Comparison of ENCODE assay signal across 12 cellular contexts in genomic region chr22:17117400-17117799, GRCh38. TPM values are rescaled to one million over a fixed set of nuclear protein-coding genes. Genes with fewer than 3 reads are reported as not detected.
DNase-seq lines count a peak whose midpoint lies in the region; ATAC-seq, FAIRE-seq and TF ChIP-seq lines count a peak whose summit lies in the region.
"Had no signal": no experiment of that assay in that cellular context is flagged by ENCODE, and none has a peak within 500 bp of the region (broad histone marks: within the 10 kb centered on the region; RNA-seq: fewer than 3 reads in every experiment).

No MANE protein-coding gene starts in this region.

- H3K23ac ChIP-seq in H1 (ENCODE audit: insufficient read length), result no peak overlapping the region

- H3K27ac Mint-ChIP-seq in activated naive CD4-positive, alpha-beta T cell treated with anti-CD3 and anti-CD28 coated beads for 36 hours, result peak overlapping the region; percentile 83
- peak overlapping the region; percentile 93 for H3K27ac Mint-ChIP-seq in T-helper 17 cell
- H3K27ac Mint-ChIP-seq in stimulated activated naive B cell treated with anti-CD40 and anti-IgM and Interleukin-4, amounts not matched to agents 10 μg/mL and 1 μg/mL and 100 μg/mL, for 72 hours, result peak overlapping the region; percentile 38
- H3K27ac Mint-ChIP-seq: memory B cell had no signal

- intact Hi-C loops in activated naive CD4-positive, alpha-beta T cell treated with anti-CD3 and anti-CD28 coated beads for 36 hours (cut with micrococcal nuclease), result loop anchor here (1.0 to 5.0 kb wide), 3 partner anchors 19 to 100 kb away; partner anchors contain the start of gene ADA2
- intact Hi-C loops in stomach (cut with DNase I; ENCODE audit: low total_unique reads), result no loop called here

- H2BK20ac ChIP-seq in H1 (ENCODE audit: low read length), result no peak overlapping the region

- no peak overlapping the region for H2AK5ac ChIP-seq in H1 (ENCODE audit: low read depth, low read length)

- peaks cover 4 to 16% (median 11%) of the 10 kb centered on the region in 4 experiments for H3K4me1 ChIP-seq in H1 (replicated peaks in 1 of 4; ENCODE audit: control insufficient read depth in 3 of 4, insufficient read depth in 4 of 4, low read length in 3 of 4)
- H3K4me1 ChIP-seq in stomach, result peaks cover 12 to 49% (median 20%) of the 10 kb centered on the region in 4 donors

- H3K79me1 ChIP-seq in H1 (ENCODE audit: low read depth, low read length), result 0 out of 2 replicates have a peak, but pooled peaks cover 4% of the 10 kb centered on the region

- H2AFZ ChIP-seq in H1 (ENCODE audit: low read length), result no peak overlapping the region

- H3K4me1 Mint-ChIP-seq in activated naive CD4-positive, alpha-beta T cell treated with anti-CD3 and anti-CD28 coated beads for 36 hours (ENCODE audit: low read depth), result peaks cover 64% of the 10 kb centered on the region
- H3K4me1 Mint-ChIP-seq in T-helper 17 cell, result peaks cover 57% of the 10 kb centered on the region
- H3K4me1 Mint-ChIP-seq in stimulated activated naive B cell treated with anti-CD40 and anti-IgM and Interleukin-4, amounts not matched to agents 10 μg/mL and 1 μg/mL and 100 μg/mL, for 72 hours, result peaks cover 38 to 48% of the 10 kb centered on the region in 2 donors

- POLR2A ChIA-PET in H1 (lab: Charles Lee; ENCODE audit: partially characterized antibody), result interaction anchor here (1.1 kb wide), 1 partner anchor 16 kb away, joined by 3 read pairs; no protein-coding TSS in a partner anchor
- POLR2A ChIA-PET in RWPE1 (lab: Yijun Ruan, JAX; ENCODE audit: low non-redundant PET), result no interaction called here

- no peak overlapping the region for H3K4ac ChIP-seq in H1 (replicated peaks; ENCODE audit: insufficient read length, low read depth, low read length)

- H4K91ac ChIP-seq in H1 (replicated peaks; ENCODE audit: insufficient read length, low read length), result no peak overlapping the region

- TF ChIP-seq CTCF in H1 (IDR thresholded peaks at IDR 0.05; ENCODE audit: control extremely low read depth in 1 of 3, insufficient read depth in 1 of 3, low read depth in 1 of 3, low read length in 3 of 3) (no peak), RWPE1 (conservative IDR thresholded peaks at IDR 0.05; ENCODE audit: low read depth) (no peak), brain microvascular endothelial cell (IDR thresholded peaks at IDR 0.05; ENCODE audit: low read depth, low read length, missing control alignments) (no peak), stomach (IDR thresholded peaks at IDR 0.05) (no peak)

- H3K14ac ChIP-seq in H1 (ENCODE audit: insufficient read length), result no peak overlapping the region

- peaks cover 11% of the 10 kb centered on the region for H3K27me3 Mint-ChIP-seq in activated naive CD4-positive, alpha-beta T cell treated with anti-CD3 and anti-CD28 coated beads for 36 hours (ENCODE audit: low read depth)
- H3K27me3 Mint-ChIP-seq in T-helper 17 cell, result peaks cover 10% of the 10 kb centered on the region
- peaks cover 36 to 49% of the 10 kb centered on the region in 2 donors for H3K27me3 Mint-ChIP-seq in stimulated activated naive B cell treated with anti-CD40 and anti-IgM and Interleukin-4, amounts not matched to agents 10 μg/mL and 1 μg/mL and 100 μg/mL, for 72 hours

- H3K4me3 ChIP-seq in H1 (ENCODE audit: extremely low read depth in 1 of 4, insufficient read depth in 2 of 4, low read depth in 3 of 4, low read length in 4 of 4) (no peak overlapping the region), brain microvascular endothelial cell (ENCODE audit: low read depth, low read length) (no peak overlapping the region), stomach (no peak overlapping the region)

- H2BK12ac ChIP-seq in H1 (ENCODE audit: low read depth, low read length), result 0 out of 2 replicates have a peak overlapping the region, but pooled peaks have one; percentile 39

- FAIRE-seq in H1 (lab: Jason Lieb, UNC), result no peak
- FAIRE-seq: GM12892 had no signal

- H2BK5ac ChIP-seq in H1 (ENCODE audit: low read depth, low read length), result no peak overlapping the region; the same call in 1 of the 2 replicates

- CTCF ChIA-PET in activated naive CD4-positive, alpha-beta T cell treated with anti-CD3 and anti-CD28 coated beads for 36 hours (lab: Charles Lee), result interaction anchor here (0.7 to 1.2 kb wide), 2 partner anchors 19 to 22 kb away, joined by 3 to 4 read pairs; no protein-coding TSS in a partner anchor
- CTCF ChIA-PET in H1 (lab: Charles Lee; ENCODE audit: partially characterized antibody), result interaction anchor here (0.9 to 5.9 kb wide), 5 partner anchors 11 to 55 kb away, joined by 3 to 29 read pairs (median 13); no protein-coding TSS in a partner anchor
- CTCF ChIA-PET in RWPE1 (lab: Yijun Ruan, JAX), result interaction anchor here (0.7 kb wide), 1 partner anchor 842 kb away, joined by 3 read pairs; no protein-coding TSS in a partner anchor

- no peaks in the 10 kb centered on the region for H3K9me3 Mint-ChIP-seq in activated naive CD4-positive, alpha-beta T cell treated with anti-CD3 and anti-CD28 coated beads for 36 hours
- H3K9me3 Mint-ChIP-seq in stimulated activated naive B cell treated with anti-CD40 and anti-IgM and Interleukin-4, amounts not matched to agents 10 μg/mL and 1 μg/mL and 100 μg/mL, for 72 hours, result no peaks in the 10 kb centered on the region
- H3K9me3 Mint-ChIP-seq: memory B cell had no signal

- H3K27ac ChIP-seq in H1 (ENCODE audit: low read depth, low read length) (no peak overlapping the region), RWPE1 (no peak overlapping the region), brain microvascular endothelial cell (no peak overlapping the region), stomach (peak overlapping the region in 1 of 5 donors; percentile 36)

- in situ Hi-C loops in brain microvascular endothelial cell (cut with HindIII; ENCODE audit: low pct_ligation_motif_present, low sequenced_read_pairs), result no loop called here

- H3K9ac ChIP-seq in H1 (replicated peaks in 1 of 4; ENCODE audit: extremely low read depth in 1 of 4, low read depth in 3 of 4, low read length in 3 of 4), result no peak overlapping the region

- TF ChIP-seq EP300 in H1 (IDR thresholded peaks at IDR 0.05; ENCODE audit: borderline replicate concordance in 1 of 2, low read depth in 2 of 2, low read length in 2 of 2) (no peak), stomach (IDR thresholded peaks at IDR 0.05) (no peak)

- H3K18ac ChIP-seq in H1 (ENCODE audit: extremely low read depth, low read length), result no peak overlapping the region; the same call in none of the 2 replicates

- H3K56ac ChIP-seq in H1 (replicated peaks; ENCODE audit: insufficient read length, low read depth, low read length), result no peak overlapping the region

- no peak overlapping the region for H2BK15ac ChIP-seq in H1 (ENCODE audit: low read length)

- H3K4me3 Mint-ChIP-seq in activated naive CD4-positive, alpha-beta T cell treated with anti-CD3 and anti-CD28 coated beads for 36 hours, result peak overlapping the region; percentile 18
- H3K4me3 Mint-ChIP-seq in T-helper 17 cell, result peak overlapping the region; percentile 79
- H3K4me3 Mint-ChIP-seq in stimulated activated naive B cell treated with anti-CD40 and anti-IgM and Interleukin-4, amounts not matched to agents 10 μg/mL and 1 μg/mL and 100 μg/mL, for 72 hours, result no peak overlapping the region

- H2BK120ac ChIP-seq in H1 (replicated peaks; ENCODE audit: low read depth, low read length), result no peak overlapping the region

- H4K5ac ChIP-seq in H1 (ENCODE audit: insufficient read length, low read depth, low read length), result no peak overlapping the region

- no peaks in the 10 kb centered on the region for H3K79me2 ChIP-seq in H1 (ENCODE audit: control insufficient read depth in 1 of 2, insufficient read depth in 2 of 2, low read length in 2 of 2)

- no peak overlapping the region; the same call in 1 of the 2 replicates for H4K8ac ChIP-seq in H1 (ENCODE audit: extremely low read depth, insufficient read depth, low read length)

- no peak for ATAC-seq in T-helper 17 cell
- ATAC-seq in stimulated activated naive B cell treated with anti-CD40 and anti-IgM and Interleukin-4, amounts not matched to agents 10 μg/mL and 1 μg/mL and 100 μg/mL, for 72 hours (replicated peaks), result no peak

- H3K4me2 ChIP-seq in H1 (ENCODE audit: insufficient read depth in 1 of 2, low read depth in 2 of 2, low read length in 2 of 2), result no peak overlapping the region

- DNase-seq in activated naive CD4-positive, alpha-beta T cell treated with anti-CD3 and anti-CD28 coated beads for 36 hours, result no peak
- DNase-seq in activated naive CD4-positive, alpha-beta T cell treated with anti-CD3 and anti-CD28 coated beads, Interleukin-2, amount 50 U/mL, for 16 hours, result no peak
- DNase-seq in T-helper 17 cell (no peak), H1 (ENCODE audit: low read depth in 1 of 2, low spot score in 2 of 2) (no peak), RWPE1 (ENCODE audit: low spot score) (no peak), brain microvascular endothelial cell (no peak), stomach (no peak)
- DNase-seq in stimulated activated naive B cell treated with anti-CD40 and anti-IgM and Interleukin-4, amounts not matched to agents 10 μg/mL and 1 μg/mL and 100 μg/mL, for 72 hours, result no peak
- DNase-seq: NCI-H2029 treated with DMSO at 0.1 percent for 48 hours; NK-92 treated with Interleukin-12 subunit alpha and Interleukin-12 subunit beta, amount 100 ng/mL, for 24 hours had no signal

- TF ChIP-seq POLR2A in H1 (IDR thresholded peaks at IDR 0.05; ENCODE audit: control extremely low read depth in 1 of 2, low read depth in 2 of 2, low read length in 2 of 2) (no peak), stomach (IDR thresholded peaks at IDR 0.05) (no peak)

- no peaks in the 10 kb centered on the region for H3K9me3 ChIP-seq in T-helper 17 cell (ENCODE audit: control insufficient read depth, low read length, poor library complexity, severe bottlenecking)
- no peaks in the 10 kb centered on the region for H3K9me3 ChIP-seq in H1 (ENCODE audit: insufficient read depth in 2 of 2, low read depth in 1 of 2, low read length in 1 of 2)
- H3K9me3 ChIP-seq in stomach, result peaks cover 0 to 4% (median 0%) of the 10 kb centered on the region in 4 donors

- H3K23me2 ChIP-seq in H1 (ENCODE audit: low read depth, low read length), result peaks cover 6% of the 10 kb centered on the region; the same call in 1 of the 2 replicates

- peaks cover 0 to 4% (median 3%) of the 10 kb centered on the region in 4 experiments; a peak in 4 of 7 replicates for H3K27me3 ChIP-seq in H1 (replicated peaks in 1 of 4; ENCODE audit: control insufficient read depth in 3 of 4, extremely low read depth in 1 of 4, insufficient read depth in 3 of 4, low read length in 3 of 4)
- H3K27me3 ChIP-seq in brain microvascular endothelial cell (replicated peaks), result peaks cover 15% of the 10 kb centered on the region
- H3K27me3 ChIP-seq in stomach, result peaks cover 4 to 45% (median 31%) of the 10 kb centered on the region in 3 donors

- WGBS in H1 (ENCODE audit: extremely low coverage in 1 of 2, insufficient coverage in 1 of 2, insufficient read length in 1 of 2, insufficient replicate concordance in 2 of 2, low coverage in 1 of 2, low lambda C conversion rate in 2 of 2, missing lambda C conversion rate in 1 of 2), 2 experiments, result 93% methylated on average over 3 of the region's 3 CpGs; no CpG with 5 or more reads in 1 of the 2 experiments
- WGBS in stomach, 5 donors, result 53 to 70% (median 61%) methylated on average over 3 of the region's 3 CpGs

- H3K36me3 ChIP-seq in H1 (ENCODE audit: control insufficient read depth in 2 of 4, insufficient read depth in 4 of 4, low read length in 3 of 4) (no peaks in the 10 kb centered on the region), brain microvascular endothelial cell (replicated peaks) (no peaks in the 10 kb centered on the region), stomach (no peaks in the 10 kb centered on the region)

- H3K36me3 Mint-ChIP-seq in activated naive CD4-positive, alpha-beta T cell treated with anti-CD3 and anti-CD28 coated beads for 36 hours (ENCODE audit: low read depth), result no peaks in the 10 kb centered on the region
- no peaks in the 10 kb centered on the region for H3K36me3 Mint-ChIP-seq in T-helper 17 cell (ENCODE audit: low read depth)
- peaks cover 3% of the 10 kb centered on the region in 2 donors for H3K36me3 Mint-ChIP-seq in stimulated activated naive B cell treated with anti-CD40 and anti-IgM and Interleukin-4, amounts not matched to agents 10 μg/mL and 1 μg/mL and 100 μg/mL, for 72 hours
- H3K36me3 Mint-ChIP-seq: memory B cell had no signal

- no peak for TF ChIP-seq RAD21 in H1 (IDR thresholded peaks at IDR 0.05 in 1 of 2, conservative IDR thresholded peaks at IDR 0.05 in 1 of 2; ENCODE audit: low read depth in 2 of 2, low read length in 2 of 2)

- peaks cover 2 to 7% of the 10 kb centered on the region in 2 experiments for H4K20me1 ChIP-seq in H1 (replicated peaks in 1 of 2; ENCODE audit: control insufficient read depth in 1 of 2, insufficient read depth in 2 of 2, low read length in 2 of 2)

RNA-seq across cellular contexts. Expression of gene TMEM121B, which starts 3.8 kb away (rescaled TPM):
- total RNA-seq in activated naive CD4-positive, alpha-beta T cell treated with anti-CD3 and anti-CD28 coated beads for 36 hours, result under 1 TPM; 0.19 to 0.22 TPM
- under 1 TPM in 1 of 2 donors, not detected in 1; 0.20 TPM for total RNA-seq in T-helper 17 cell
- 6.7 and 6.9 TPM in 2 replicates for total RNA-seq in H1 (2021; fragmentation: NEBNext Ultra II Directional; extraction: Animal tissue kit (Norgen Biotek cat#: 25700))
- 4.3 and 4.9 TPM in 2 replicates for polyA plus RNA-seq in H1 (2011; rRNA removed)
- 2.8 TPM for polyA plus RNA-seq in H1 (2011; cell fraction: cytosol; rRNA removed)
- 4.8 TPM for polyA plus RNA-seq in H1 (2011; cell fraction: nucleus; rRNA removed)
- polyA plus RNA-seq in H1 (2012, experiment 1 of 2), result 5.9 to 7.5 TPM (median 6.1 TPM) in 4 replicates
- polyA plus RNA-seq in H1 (2012, experiment 2 of 2), result 7.4 TPM
- polyA plus RNA-seq in H1 (2013, experiment 1 of 2), result 7.1 TPM
- polyA plus RNA-seq in H1 (2013, experiment 2 of 2), result 8.0 TPM
- polyA minus RNA-seq in H1 (2011; rRNA and poly(A)+ RNA removed), result 4.7 and 6.0 TPM in 2 replicates
- polyA minus RNA-seq in H1 (2011; cell fraction: cytosol; rRNA and poly(A)+ RNA removed), result 3.7 TPM
- polyA minus RNA-seq in H1 (2011; cell fraction: nucleus; rRNA and poly(A)+ RNA removed), result 3.5 TPM
- under 1 TPM in 2 of 5 donors, not detected in 3; 0.37 to 0.45 TPM for total RNA-seq in stomach
- under 1 TPM in 2 of 3 donors, not detected in 1; 0.08 to 0.12 TPM for polyA plus RNA-seq in stomach

RNA-seq across cellular contexts. Expression of gene IL17RA, which starts 32.6 kb away (rescaled TPM):
- 10 to 100 TPM; 10.2 to 10.7 TPM for total RNA-seq in activated naive CD4-positive, alpha-beta T cell treated with anti-CD3 and anti-CD28 coated beads for 36 hours
- 10 to 100 TPM; 26.2 to 31.0 TPM for total RNA-seq in T-helper 17 cell
- 7.1 and 9.9 TPM in 2 replicates for total RNA-seq in H1 (2021; fragmentation: NEBNext Ultra II Directional; extraction: Animal tissue kit (Norgen Biotek cat#: 25700))
- polyA plus RNA-seq in H1 (2011; rRNA removed), result 5.6 and 9.3 TPM in 2 replicates
- 5.3 TPM for polyA plus RNA-seq in H1 (2011; cell fraction: cytosol; rRNA removed)
- polyA plus RNA-seq in H1 (2011; cell fraction: nucleus; rRNA removed), result 9.2 TPM
- 3.9 to 4.6 TPM (median 4.5 TPM) in 4 replicates for polyA plus RNA-seq in H1 (2012, experiment 1 of 2)
- polyA plus RNA-seq in H1 (2012, experiment 2 of 2), result 4.0 TPM
- polyA plus RNA-seq in H1 (2013, experiment 1 of 2), result 7.6 TPM
- polyA plus RNA-seq in H1 (2013, experiment 2 of 2), result 7.6 TPM
- polyA minus RNA-seq in H1 (2011; rRNA and poly(A)+ RNA removed), result 7.4 and 10.6 TPM in 2 replicates
- polyA minus RNA-seq in H1 (2011; cell fraction: cytosol; rRNA and poly(A)+ RNA removed), result 3.4 TPM
- polyA minus RNA-seq in H1 (2011; cell fraction: nucleus; rRNA and poly(A)+ RNA removed), result 5.5 TPM
- 10 to 100 TPM in 4 of 5 donors, 1 to 10 TPM in 1; 6.2 to 19.1 (median 14.7) TPM for total RNA-seq in stomach
- polyA plus RNA-seq in stomach, result 1 to 10 TPM; 3.2 to 3.8 (median 3.7) TPM

RNA-seq across cellular contexts. Expression of gene HDHD5, which starts 41.7 kb away (rescaled TPM):
- total RNA-seq in activated naive CD4-positive, alpha-beta T cell treated with anti-CD3 and anti-CD28 coated beads for 36 hours, result 10 to 100 TPM; 40.1 to 43.7 TPM
- total RNA-seq in T-helper 17 cell (10 to 100 TPM; 16.7 to 17.4 TPM), stomach (100 to 1,000 TPM in 1 of 5 donors, 10 to 100 TPM in 4; 22.8 to 190 (median 55.4) TPM)
- 68.3 and 69.3 TPM in 2 replicates for total RNA-seq in H1 (2021; fragmentation: NEBNext Ultra II Directional; extraction: Animal tissue kit (Norgen Biotek cat#: 25700))
- polyA plus RNA-seq in H1 (2011; rRNA removed) (123 and 147 TPM in 2 replicates), stomach (10 to 100 TPM; 26.5 to 31.8 (median 30.5) TPM)
- 121 TPM for polyA plus RNA-seq in H1 (2011; cell fraction: cytosol; rRNA removed)
- 165 TPM for polyA plus RNA-seq in H1 (2011; cell fraction: nucleus; rRNA removed)
- polyA plus RNA-seq in H1 (2012, experiment 1 of 2), result 62.7 to 92.1 TPM (median 86.3 TPM) in 4 replicates
- 63.8 TPM for polyA plus RNA-seq in H1 (2012, experiment 2 of 2)
- polyA plus RNA-seq in H1 (2013, experiment 1 of 2), result 48.6 TPM
- polyA plus RNA-seq in H1 (2013, experiment 2 of 2), result 47.6 TPM
- polyA minus RNA-seq in H1 (2011; rRNA and poly(A)+ RNA removed), result 31.1 and 42.4 TPM in 2 replicates
- polyA minus RNA-seq in H1 (2011; cell fraction: cytosol; rRNA and poly(A)+ RNA removed), result 43.2 TPM
- 37.5 TPM for polyA minus RNA-seq in H1 (2011; cell fraction: nucleus; rRNA and poly(A)+ RNA removed)

Comparison
In these comparisons a context has a peak if more than half of its experiments do, and no peak if none do; other contexts are left out.
1. H3K27ac Mint-ChIP-seq: peak in every context shown above with its lines; median percentile 93 in T-helper 17 cell; 83 in activated naive CD4-positive, alpha-beta T cell treated with anti-CD3 and anti-CD28 coated beads for 36 hours; 38 in stimulated activated naive B cell treated with anti-CD40 and anti-IgM and Interleukin-4, amounts not matched to agents 10 μg/mL and 1 μg/mL and 100 μg/mL, for 72 hours.
2. H3K4me3 Mint-ChIP-seq: peak in activated naive CD4-positive, alpha-beta T cell treated with anti-CD3 and anti-CD28 coated beads for 36 hours (single experiment) and T-helper 17 cell (single experiment); none in stimulated activated naive B cell treated with anti-CD40 and anti-IgM and Interleukin-4, amounts not matched to agents 10 μg/mL and 1 μg/mL and 100 μg/mL, for 72 hours (0 of 2).